ENCODE assay signal across 21 cellular contexts in genomic region chr4:94435874-94436273, GRCh38.
"Had no signal": no experiment of that assay in that cellular context is flagged by ENCODE, and none has a peak within 500 bp of the region (broad histone marks: within the 10 kb centered on the region; RNA-seq: fewer than 3 reads in every experiment).

No MANE protein-coding gene starts in this region.

- H3K4me3 ChIP-seq: SJSA1, SK-N-MC had no signal

- H3K36me3 ChIP-seq: SJSA1 had no signal

- H3K27ac ChIP-seq: KMS-11, SJSA1, SK-N-MC had no signal

- H3K27me3 ChIP-seq: SJSA1 had no signal

- DNase-seq: IMR-90, Kasumi-1, MM.1S, NCI-H1092 treated with DMSO at 0.1 percent for 48 hours, NCI-H1436, NCI-H187, NCI-H2029, NCI-H2081 treated with DMSO at 0.1 percent for 48 hours, NCI-H2171, NCI-H226, NCI-H446, NCI-H510A, NCI-H524 treated with DMSO at 0.1 percent for 48 hours, NCI-H774, Right ventricle myocardium superior, RPMI8226, SIG-M5 had no signal

- FAIRE-seq: RCC 7860 had no signal

- H3K9ac ChIP-seq: KMS-11 had no signal

- H3K4me2 ChIP-seq: KMS-11 had no signal

- H3K9me3 ChIP-seq: SJSA1 had no signal
